ENCODE assay signal across 1 cellular context in genomic region chr6:45442716-45443115, GRCh38.
A peak's percentile ranks its signal among the peaks of the same experiment; 100 is the strongest.
TF ChIP-seq lines count a peak whose summit lies in the region.

No MANE protein-coding gene starts in this region.

TF ChIP-seq in IMR-90, 13 proteins besides CTCF, POLR2A, EP300 and RAD21:
- no peak for TF ChIP-seq BHLHE40 (IDR thresholded peaks at IDR 0.05; ENCODE audit: low read depth, low read length)
- TF ChIP-seq CEBPB (IDR thresholded peaks at IDR 0.05; ENCODE audit: low read depth, low read length), result peak; percentile 50; the same call in 1 of the 2 replicates
- no peak for TF ChIP-seq MAZ (IDR thresholded peaks at IDR 0.05; ENCODE audit: borderline replicate concordance, low read depth, low read length)
- TF ChIP-seq NFE2L2 (IDR thresholded peaks at IDR 0.05; ENCODE audit: low read depth, low read length), result no peak
- TF ChIP-seq MAFK (IDR thresholded peaks at IDR 0.05; ENCODE audit: low read depth, low read length), result no peak
TF ChIP-seq in IMR-90: peak in this region for 1.
